8 cellular contexts compared by ENCODE assay signal in the genomic region with DNA sequence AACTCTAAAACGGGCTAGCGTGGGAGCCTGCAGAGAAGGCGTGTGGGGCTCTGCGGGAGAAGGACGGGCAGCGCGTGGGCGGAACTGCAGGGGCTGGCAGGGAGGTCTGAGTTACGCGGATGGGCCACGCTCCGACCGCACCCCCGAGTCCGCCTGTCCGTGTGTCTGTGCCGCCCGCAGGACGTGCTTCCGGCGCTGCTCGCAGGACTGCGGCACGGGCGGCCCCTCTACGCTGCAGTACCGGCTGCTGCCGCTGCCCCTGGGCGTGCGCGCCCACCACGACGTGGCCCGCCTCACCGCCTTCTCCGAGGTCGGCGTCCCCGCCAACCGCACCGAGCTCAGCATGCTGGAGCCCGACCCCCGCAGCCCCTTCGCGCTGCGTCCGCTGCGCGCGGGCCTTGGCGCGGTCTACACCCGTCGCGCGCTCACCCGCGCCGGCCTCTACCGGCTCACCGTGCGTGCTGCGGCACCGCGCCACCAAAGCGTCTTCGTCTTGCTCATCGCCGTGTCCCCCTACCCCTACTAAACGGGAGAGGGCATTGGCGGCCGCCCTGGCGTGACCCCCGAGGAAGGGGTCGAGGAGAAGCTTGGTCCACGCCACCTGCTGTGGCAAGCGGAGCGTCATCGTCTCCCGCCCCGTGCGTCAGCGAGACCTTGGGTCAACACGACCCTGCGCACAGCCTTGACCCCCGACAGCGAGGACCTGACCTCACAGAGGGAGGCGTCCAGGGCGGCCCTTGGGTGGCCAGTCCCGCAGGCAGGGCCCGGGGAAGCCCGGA. TPM values are rescaled to one million over a fixed set of nuclear protein-coding genes. Genes with fewer than 3 reads are reported as not detected.
DNase-seq lines count a peak whose midpoint lies in the region; ATAC-seq and TF ChIP-seq lines count a peak whose summit lies in the region.

No MANE protein-coding gene starts in this region.

- no peaks in the 10 kb centered on the region for H3K36me3 Mint-ChIP-seq in activated CD4-positive, alpha-beta T cell treated with anti-CD3 and anti-CD28 coated beads for 36 hours (ENCODE audit: low read depth)

- H2BK15ac ChIP-seq in mesendoderm (replicated peaks; ENCODE audit: low read depth): no peak overlapping the region

- no peak for TF ChIP-seq POLR2A in thyroid gland (IDR thresholded peaks at IDR 0.05)

- H3K18ac ChIP-seq in mesendoderm (ENCODE audit: low read length): no peak overlapping the region

- H3K4me1 ChIP-seq in SJCRH30: peaks cover 30% of the 10 kb centered on the region
- no peaks in the 10 kb centered on the region for H3K4me1 ChIP-seq in mesendoderm (ENCODE audit: control insufficient read depth, low read depth, low read length)
- H3K4me1 ChIP-seq in thyroid gland: peaks cover 0 to 10% of the 10 kb centered on the region in 2 donors

- POLR2A ChIA-PET in activated CD4-positive, alpha-beta T cell treated with anti-CD3 and anti-CD28 coated beads for 36 hours (lab: Charles Lee): no interaction called here

- H3K27me3 ChIP-seq in SJCRH30 (no peaks in the 10 kb centered on the region), mesendoderm (ENCODE audit: insufficient read depth, low read length, poor library complexity) (peaks cover 2% of the 10 kb centered on the region), thyroid gland (no peaks in the 10 kb centered on the region)

- H3K79me1 ChIP-seq in mesendoderm (ENCODE audit: low read length): no peaks in the 10 kb centered on the region

- H3K4me2 ChIP-seq in mesendoderm (ENCODE audit: low read length): peak overlapping the region; percentile 92

- H3K36me3 ChIP-seq in SJCRH30 (no peaks in the 10 kb centered on the region), mesendoderm (ENCODE audit: control insufficient read depth, insufficient read depth, low read length) (no peaks in the 10 kb centered on the region), thyroid gland (no peaks in the 10 kb centered on the region)

- H3K23ac ChIP-seq in mesendoderm (ENCODE audit: low read length): peak overlapping the region; percentile 81

- intact Hi-C loops in activated CD4-positive, alpha-beta T cell treated with anti-CD3 and anti-CD28 coated beads for 36 hours (cut with DNase I, micrococcal nuclease): no loop called here
- intact Hi-C loops in thyroid gland (cut with DNase I): no loop called here

- peak; percentile 33 to 80 (median 68) for TF ChIP-seq CTCF in thyroid gland (IDR thresholded peaks at IDR 0.05)

- H3K4me3 ChIP-seq in SJCRH30: no peak overlapping the region
- H3K4me3 ChIP-seq in mesendoderm (ENCODE audit: low read length): no peak overlapping the region
- H3K4me3 ChIP-seq in thyroid gland (replicated peaks in 1 of 3): peak overlapping the region in 1 of 3 donors; percentile 27

- H2BK5ac ChIP-seq in mesendoderm (ENCODE audit: low read length): no peak overlapping the region

- H3K9me3 ChIP-seq in SJCRH30 (replicated peaks): no peaks in the 10 kb centered on the region
- H3K9me3 ChIP-seq in thyroid gland: no peaks in the 10 kb centered on the region

- WGBS in mesendoderm (ENCODE audit: extremely low coverage, insufficient coverage, low lambda C conversion rate): no CpG with 5 or more reads among the region's 92 CpGs
- WGBS in thyroid gland, 2 donors: 18% methylated on average over 18 of the region's 92 CpGs; no CpG with 5 or more reads in 1 of the 2 donors

- peak; percentile 69 for DNase-seq in activated CD4-positive, alpha-beta T cell treated with anti-CD3 and anti-CD28 coated beads for 36 hours
- no peak for DNase-seq in activated CD4-positive, alpha-beta T cell treated with anti-CD3 and anti-CD28 coated beads for 4 hours
- DNase-seq in SJCRH30 (no peak), ecto neural progenitor cell (ENCODE audit: low spot score) (peak; percentile 86), mesendoderm (peak; percentile 69), thyroid gland (peak; percentile 47 to 61)

- H2BK120ac ChIP-seq in mesendoderm (ENCODE audit: low read depth, low read length): no peak overlapping the region

- H3K9me3 Mint-ChIP-seq in activated CD4-positive, alpha-beta T cell treated with anti-CD3 and anti-CD28 coated beads for 36 hours (ENCODE audit: low read depth): no peaks in the 10 kb centered on the region

- peak; percentile 95 for ATAC-seq in activated CD4-positive, alpha-beta T cell treated with anti-CD3 and anti-CD28 coated beads for 36 hours
- ATAC-seq in HG02938 (IDR thresholded peaks at IDR 0.05; ENCODE audit: unreplicated experiment): no peak
- ATAC-seq in GM21529 (IDR thresholded peaks at IDR 0.05; ENCODE audit: unreplicated experiment): no peak

- no peak overlapping the region for H2AK5ac ChIP-seq in mesendoderm (ENCODE audit: low read length)

- peaks cover 17% of the 10 kb centered on the region for H3K27me3 Mint-ChIP-seq in activated CD4-positive, alpha-beta T cell treated with anti-CD3 and anti-CD28 coated beads for 36 hours

- H3K4ac ChIP-seq in mesendoderm (ENCODE audit: low read depth, low read length): no peak overlapping the region

- peak overlapping the region; percentile 73 for H3K27ac ChIP-seq in SJCRH30
- H3K27ac ChIP-seq in mesendoderm (ENCODE audit: low read depth, low read length): no peak overlapping the region
- H3K27ac ChIP-seq in thyroid gland: no peak overlapping the region

- H3K27ac Mint-ChIP-seq in activated CD4-positive, alpha-beta T cell treated with anti-CD3 and anti-CD28 coated beads for 36 hours: no peak overlapping the region

- H3K56ac ChIP-seq in mesendoderm (ENCODE audit: low read length): peak overlapping the region; percentile 92

- CTCF ChIA-PET in activated CD4-positive, alpha-beta T cell treated with anti-CD3 and anti-CD28 coated beads for 36 hours (lab: Charles Lee): no interaction called here

- H3K79me2 ChIP-seq in mesendoderm (ENCODE audit: control insufficient read depth, insufficient read depth, low read length): no peaks in the 10 kb centered on the region

- H3K4me1 Mint-ChIP-seq in activated CD4-positive, alpha-beta T cell treated with anti-CD3 and anti-CD28 coated beads for 36 hours: peaks cover 3% of the 10 kb centered on the region

- no peak overlapping the region for H4K8ac ChIP-seq in mesendoderm (ENCODE audit: low read depth, low read length)

- H4K5ac ChIP-seq in mesendoderm (ENCODE audit: low read length): no peak overlapping the region

- no peak overlapping the region for H3K4me3 Mint-ChIP-seq in activated CD4-positive, alpha-beta T cell treated with anti-CD3 and anti-CD28 coated beads for 36 hours

- peak overlapping the region; percentile 72 for H3K9ac ChIP-seq in mesendoderm (ENCODE audit: low read length)

RNA-seq across cellular contexts. Expression of gene ASS1, which starts 11.4 kb away (rescaled TPM):
- 1 to 10 TPM; 8.6 to 9.3 TPM for total RNA-seq in activated CD4-positive, alpha-beta T cell treated with anti-CD3 and anti-CD28 coated beads for 36 hours
- total RNA-seq in SJCRH30 (2014; rRNA removed; shearing (Covaris generic)): 1,949 and 1,974 TPM in 2 replicates
- polyA plus RNA-seq in mesendoderm (2013, experiment 1 of 2): 17.2 TPM
- 17.0 TPM for polyA plus RNA-seq in mesendoderm (2013, experiment 2 of 2)
- 100 to 1,000 TPM; 123 to 235 (median 166) TPM for total RNA-seq in thyroid gland

Comparison
In these comparisons a context has a peak if more than half of its experiments do, and no peak if none do; other contexts are left out.
1. DNase-seq: peak in activated CD4-positive, alpha-beta T cell treated with anti-CD3 and anti-CD28 coated beads for 36 hours (single experiment), ecto neural progenitor cell (single experiment), mesendoderm (single experiment) and thyroid gland (2 of 2); none in activated CD4-positive, alpha-beta T cell treated with anti-CD3 and anti-CD28 coated beads for 4 hours (0 of 2) and SJCRH30 (0 of 2).
2. RNA of gene ASS1, which starts 11.4 kb away (total RNA-seq): 1,949 to 1,974 TPM in SJCRH30 and 123 to 235 TPM in thyroid gland; 8.6 to 9.3 TPM in activated CD4-positive, alpha-beta T cell treated with anti-CD3 and anti-CD28 coated beads for 36 hours; every median in the first group is over 10 times any median in the second.